In genomic region chr9:127963041-127963358, GRCh38 we compare ENCODE assay signal across 9 cellular contexts. TPM values are rescaled to one million over a fixed set of nuclear protein-coding genes. Genes with fewer than 3 reads are reported as not detected.
DNase-seq lines count a peak whose midpoint lies in the region; ATAC-seq, FAIRE-seq and TF ChIP-seq lines count a peak whose summit lies in the region.
"Had no signal": no experiment of that assay in that cellular context is flagged by ENCODE, and none has a peak within 500 bp of the region (broad histone marks: within the 10 kb centered on the region; RNA-seq: fewer than 3 reads in every experiment).

No MANE protein-coding gene starts in this region.

- H3K9me3 ChIP-seq in thymus (ENCODE audit: control insufficient read depth), result no peaks in the 10 kb centered on the region
- H3K9me3 ChIP-seq in left lung, result no peaks in the 10 kb centered on the region

- H3K36me3 Mint-ChIP-seq in activated naive CD4-positive, alpha-beta T cell treated with anti-CD3 and anti-CD28 coated beads for 36 hours (ENCODE audit: low read depth), result peaks cover 29% of the 10 kb centered on the region
- H3K36me3 Mint-ChIP-seq in activated T-helper 2 cell treated with anti-CD3 and anti-CD28 coated beads, Interferon-gamma antibody, Interleukin-2, Interleukin-4, amounts not matched to agents 10 μg/mL and 5 μg/mL and 100 μg/mL, durations not matched to agents 14 hours and 24 hours and 36 hours (ENCODE audit: low read depth), result peaks cover 48% of the 10 kb centered on the region

- intact Hi-C loops in activated naive CD4-positive, alpha-beta T cell treated with anti-CD3 and anti-CD28 coated beads for 36 hours (cut with micrococcal nuclease), result no loop called here
- intact Hi-C loops in activated T-helper 2 cell treated with anti-CD3 and anti-CD28 coated beads, Interferon-gamma antibody, Interleukin-2, Interleukin-4, amounts not matched to agents 10 μg/mL and 5 μg/mL and 100 μg/mL, durations not matched to agents 14 hours and 24 hours and 36 hours (cut with micrococcal nuclease), result no loop called here
- intact Hi-C loops in left lung (cut with DNase I), result no loop called here

- no peak for FAIRE-seq in GM19239 (lab: Jason Lieb, UNC)

- H3K4me1 Mint-ChIP-seq in activated naive CD4-positive, alpha-beta T cell treated with anti-CD3 and anti-CD28 coated beads for 36 hours (ENCODE audit: low read depth), result peaks cover 98% of the 10 kb centered on the region
- peaks cover 72% of the 10 kb centered on the region for H3K4me1 Mint-ChIP-seq in activated T-helper 2 cell treated with anti-CD3 and anti-CD28 coated beads, Interferon-gamma antibody, Interleukin-2, Interleukin-4, amounts not matched to agents 10 μg/mL and 5 μg/mL and 100 μg/mL, durations not matched to agents 14 hours and 24 hours and 36 hours (ENCODE audit: low read depth)

- no peak for DNase-seq in activated naive CD4-positive, alpha-beta T cell treated with anti-CD3 and anti-CD28 coated beads for 36 hours
- no peak for DNase-seq in activated naive CD4-positive, alpha-beta T cell treated with Interleukin-2 at 50 U/mL for 16 hours
- no peak for DNase-seq in activated T-helper 2 cell treated with anti-CD3 and anti-CD28 coated beads, Interferon-gamma antibody, Interleukin-2, Interleukin-4, amounts not matched to agents 10 μg/mL and 5 μg/mL and 100 μg/mL, durations not matched to agents 14 hours and 24 hours and 36 hours (ENCODE audit: low spot score)
- DNase-seq in medulla oblongata (ENCODE audit: extremely low spot score) (peak; percentile 70), left lung (no peak), GM19239 (ENCODE audit: insufficient read length, low spot score) (no peak), germinal center (ENCODE audit: low spot score) (no peak)
- DNase-seq: NCI-H2107 had no signal

- H3K36me3 ChIP-seq in thymus (ENCODE audit: control insufficient read depth, insufficient read depth) (peaks cover 37% of the 10 kb centered on the region), left lung (no peaks in the 10 kb centered on the region)

- ATAC-seq in left lung, result no peak

- H3K4me3 Mint-ChIP-seq in activated naive CD4-positive, alpha-beta T cell treated with anti-CD3 and anti-CD28 coated beads for 36 hours, result peak overlapping the region; percentile 84
- H3K4me3 Mint-ChIP-seq in activated T-helper 2 cell treated with anti-CD3 and anti-CD28 coated beads, Interferon-gamma antibody, Interleukin-2, Interleukin-4, amounts not matched to agents 10 μg/mL and 5 μg/mL and 100 μg/mL, durations not matched to agents 14 hours and 24 hours and 36 hours (ENCODE audit: low read depth), result no peak overlapping the region

- CTCF ChIA-PET in activated naive CD4-positive, alpha-beta T cell treated with anti-CD3 and anti-CD28 coated beads for 36 hours (lab: Charles Lee), result interaction anchor here (1.4 to 3.7 kb wide), 6 partner anchors 8 to 72 kb away, joined by 4 to 22 read pairs (median 7); no protein-coding TSS in a partner anchor

- TF ChIP-seq CTCF in left lung (IDR thresholded peaks at IDR 0.05), result no peak

- H3K27ac Mint-ChIP-seq in activated naive CD4-positive, alpha-beta T cell treated with anti-CD3 and anti-CD28 coated beads for 36 hours, result peak overlapping the region; percentile 99
- H3K27ac Mint-ChIP-seq in activated T-helper 2 cell treated with anti-CD3 and anti-CD28 coated beads, Interferon-gamma antibody, Interleukin-2, Interleukin-4, amounts not matched to agents 10 μg/mL and 5 μg/mL and 100 μg/mL, durations not matched to agents 14 hours and 24 hours and 36 hours, result peak overlapping the region; percentile 11

- H3K4me3 ChIP-seq in thymus (ENCODE audit: low read length) (no peak overlapping the region), left lung (no peak overlapping the region)

- H3K27me3 Mint-ChIP-seq in activated naive CD4-positive, alpha-beta T cell treated with anti-CD3 and anti-CD28 coated beads for 36 hours (ENCODE audit: low read depth), result no peaks in the 10 kb centered on the region
- H3K27me3 Mint-ChIP-seq in activated T-helper 2 cell treated with anti-CD3 and anti-CD28 coated beads, Interferon-gamma antibody, Interleukin-2, Interleukin-4, amounts not matched to agents 10 μg/mL and 5 μg/mL and 100 μg/mL, durations not matched to agents 14 hours and 24 hours and 36 hours (ENCODE audit: low read depth), result no peaks in the 10 kb centered on the region

- H3K4me1 ChIP-seq in thymus (ENCODE audit: control insufficient read depth, insufficient read depth, low read length), result peaks cover 40% of the 10 kb centered on the region
- H3K4me1 ChIP-seq in left lung, result peaks cover 28 to 59% of the 10 kb centered on the region in 2 donors

- no peaks in the 10 kb centered on the region for H3K9me3 Mint-ChIP-seq in activated naive CD4-positive, alpha-beta T cell treated with anti-CD3 and anti-CD28 coated beads for 36 hours
- H3K9me3 Mint-ChIP-seq in activated T-helper 2 cell treated with anti-CD3 and anti-CD28 coated beads, Interferon-gamma antibody, Interleukin-2, Interleukin-4, amounts not matched to agents 10 μg/mL and 5 μg/mL and 100 μg/mL, durations not matched to agents 14 hours and 24 hours and 36 hours, result no peaks in the 10 kb centered on the region

- H3K27ac ChIP-seq in thymus (ENCODE audit: low read depth) (peak overlapping the region; percentile 67), left lung (no peak overlapping the region)

- H3K27me3 ChIP-seq in thymus (ENCODE audit: control insufficient read depth, insufficient read depth), result no peaks in the 10 kb centered on the region
- no peaks in the 10 kb centered on the region for H3K27me3 ChIP-seq in left lung

- 90% methylated on average over 3 of the region's 3 CpGs for WGBS in thymus

RNA-seq across cellular contexts. Expression of gene EEIG1, which starts 17.8 kb away (rescaled TPM):
- total RNA-seq in activated naive CD4-positive, alpha-beta T cell treated with anti-CD3 and anti-CD28 coated beads for 36 hours, result 10 to 100 TPM; 61.0 to 70.8 TPM
- total RNA-seq in activated T-helper 2 cell treated with anti-CD3 and anti-CD28 coated beads, Interferon-gamma antibody, Interleukin-2, Interleukin-4, amounts not matched to agents 10 μg/mL and 5 μg/mL and 100 μg/mL, durations not matched to agents 14 hours and 24 hours and 36 hours, result 43.8 and 53.3 TPM in 2 replicates
- polyA plus RNA-seq in thymus, result 51.4 TPM
- 10 to 100 TPM; 60.7 to 67.3 TPM for total RNA-seq in left lung

RNA-seq across cellular contexts. Expression of gene DPM2, which starts 25.3 kb away (rescaled TPM):
- 10 to 100 TPM; 41.6 to 43.4 TPM for total RNA-seq in activated naive CD4-positive, alpha-beta T cell treated with anti-CD3 and anti-CD28 coated beads for 36 hours
- total RNA-seq in activated T-helper 2 cell treated with anti-CD3 and anti-CD28 coated beads, Interferon-gamma antibody, Interleukin-2, Interleukin-4, amounts not matched to agents 10 μg/mL and 5 μg/mL and 100 μg/mL, durations not matched to agents 14 hours and 24 hours and 36 hours, result 55.7 and 57.4 TPM in 2 replicates
- polyA plus RNA-seq in thymus, result 32.8 TPM
- total RNA-seq in left lung, result 10 to 100 TPM; 38.6 to 47.6 TPM

RNA-seq across cellular contexts. Expression of gene PIP5KL1, which starts 32.4 kb away (rescaled TPM):
- 1 to 10 TPM; 1.1 to 1.8 TPM for total RNA-seq in activated naive CD4-positive, alpha-beta T cell treated with anti-CD3 and anti-CD28 coated beads for 36 hours
- 1.4 and 3.4 TPM in 2 replicates for total RNA-seq in activated T-helper 2 cell treated with anti-CD3 and anti-CD28 coated beads, Interferon-gamma antibody, Interleukin-2, Interleukin-4, amounts not matched to agents 10 μg/mL and 5 μg/mL and 100 μg/mL, durations not matched to agents 14 hours and 24 hours and 36 hours
- 1.2 TPM for polyA plus RNA-seq in thymus
- total RNA-seq in left lung, result 1 to 10 TPM; 3.8 to 6.7 TPM

RNA-seq across cellular contexts. Expression of gene ST6GALNAC4, which starts 46.2 kb away (rescaled TPM):
- 10 to 100 TPM; 22.3 to 24.6 TPM for total RNA-seq in activated naive CD4-positive, alpha-beta T cell treated with anti-CD3 and anti-CD28 coated beads for 36 hours
- total RNA-seq in activated T-helper 2 cell treated with anti-CD3 and anti-CD28 coated beads, Interferon-gamma antibody, Interleukin-2, Interleukin-4, amounts not matched to agents 10 μg/mL and 5 μg/mL and 100 μg/mL, durations not matched to agents 14 hours and 24 hours and 36 hours, result 25.6 and 28.7 TPM in 2 replicates
- 12.8 TPM for polyA plus RNA-seq in thymus
- total RNA-seq in left lung, result 10 to 100 TPM; 62.5 to 89.9 TPM
